In genomic region chr3:89503891-89504391, GRCh38 we compare ENCODE assay signal across 20 cellular contexts.
"Had no signal": no experiment of that assay in that cellular context is flagged by ENCODE, and none has a peak within 500 bp of the region (broad histone marks: within the 10 kb centered on the region; RNA-seq: fewer than 3 reads in every experiment).

No MANE protein-coding gene starts in this region.

- H3K27me3 ChIP-seq: MG63, Peyer's patch, SJCRH30 had no signal

- H3K27ac ChIP-seq: HL-60, Peyer's patch, SJCRH30 had no signal

- H3K4me3 ChIP-seq: K562, MG63, Peyer's patch, SJCRH30 had no signal

- H3K36me3 Mint-ChIP-seq: IgD-negative memory B cell had no signal

- H3K4me1 Mint-ChIP-seq: IgD-negative memory B cell had no signal

- H3K4me1 ChIP-seq: Peyer's patch, SJCRH30 had no signal

- ATAC-seq: K562, Right ventricle myocardium inferior, SK-N-SH treated with all-trans-retinoic acid at 6 μM for 48 hours had no signal

- H3K27me3 Mint-ChIP-seq: IgD-negative memory B cell had no signal

- H3K27ac Mint-ChIP-seq: IgD-negative memory B cell had no signal

- H3K36me3 ChIP-seq: MG63, Peyer's patch, SJCRH30 had no signal

- H3K9me3 ChIP-seq: MG63, Peyer's patch, SJCRH30 had no signal

- DNase-seq: MG63, NCI-H1092, NCI-H1436, NCI-H187, NCI-H2029, NCI-H2171 treated with DMSO at 0.1 percent for 48 hours, NCI-H345, NCI-H446 treated with DMSO at 0.1 percent for 48 hours, NCI-H510A treated with DMSO at 0.1 percent for 48 hours, NCI-H526 treated with DMSO at 0.1 percent for 48 hours, NCI-H748 treated with DMSO at 0.1 percent for 48 hours, Peyer's patch, SHP77 treated with DMSO at 0.1 percent for 48 hours, SJCRH30, T-helper 1 cell had no signal

- H3K4me3 Mint-ChIP-seq: IgD-negative memory B cell had no signal
